24 cellular contexts compared by ENCODE assay signal in genomic region chr2:46015671-46016070, GRCh38.
DNase-seq lines count a peak whose midpoint lies in the region; ATAC-seq and TF ChIP-seq lines count a peak whose summit lies in the region.
"Had no signal": no experiment of that assay in that cellular context is flagged by ENCODE, and none has a peak within 500 bp of the region (broad histone marks: within the 10 kb centered on the region; RNA-seq: fewer than 3 reads in every experiment).

No MANE protein-coding gene starts in this region.

- no peak for DNase-seq in left ventricle myocardium inferior
- no peak for DNase-seq in left cardiac atrium
- DNase-seq in brain microvascular endothelial cell: no peak
- DNase-seq in mesothelial cell of epicardium (ENCODE audit: low spot score in 2 of 2, unreplicated experiment in 2 of 2): no peak
- no peak for DNase-seq in thyroid gland
- no peak for DNase-seq in NCI-H1092 treated with DMSO at 0.1 percent for 48 hours (lab: John Stamatoyannopoulos, UW)
- DNase-seq in NCI-H1436 treated with DMSO at 0.1 percent for 48 hours (lab: John Stamatoyannopoulos, UW): no peak
- DNase-seq in DMS153 treated with DMSO at 0.1 percent for 48 hours (lab: John Stamatoyannopoulos, UW; ENCODE audit: unreplicated experiment): no peak
- DNase-seq: activated CD8-positive, alpha-beta T cell treated with anti-CD3 and anti-CD28 coated beads, Interleukin-2, amount 10 ng/mL, durations not matched to agents 7 days and 5 days; activated naive CD8-positive, alpha-beta T cell treated with anti-CD3 and anti-CD28 coated beads, Interleukin-2, amount 10 ng/mL, durations not matched to agents 7 days and 5 days; CD4-positive, CD25-positive, alpha-beta regulatory T cell; cortex of kidney; DMS53; lower lobe of right lung; MG63; naive thymus-derived CD8-positive, alpha-beta T cell; NCI-H2029; NCI-H510A treated with DMSO at 0.1 percent for 48 hours; stimulated activated naive CD4-positive, alpha-beta T cell treated with Interleukin-2 at 50 U/mL for 16 hours; T-helper 17 cell; WERI-Rb-1 had no signal

- no peak for ATAC-seq in left cardiac atrium
- ATAC-seq: activated CD8-positive, alpha-beta T cell treated with anti-CD3 and anti-CD28 coated beads, Interleukin-2, amount 10 ng/mL, durations not matched to agents 7 days and 5 days; gastroesophageal sphincter; lower lobe of right lung; naive thymus-derived CD8-positive, alpha-beta T cell; T-helper 17 cell had no signal

- H3K9me3 ChIP-seq in left ventricle myocardium inferior (replicated peaks): no peaks in the 10 kb centered on the region
- H3K9me3 ChIP-seq in thyroid gland: no peaks in the 10 kb centered on the region
- H3K9me3 ChIP-seq: gastroesophageal sphincter, lower lobe of right lung, MG63 had no signal

- H3K4me3 Mint-ChIP-seq in mesothelial cell of epicardium: no peak overlapping the region
- H3K4me3 Mint-ChIP-seq: activated CD8-positive, alpha-beta T cell treated with anti-CD3 and anti-CD28 coated beads, Interleukin-2, amount 10 ng/mL, durations not matched to agents 7 days and 5 days; activated naive CD8-positive, alpha-beta T cell treated with anti-CD3 and anti-CD28 coated beads, Interleukin-2, amount 10 ng/mL, durations not matched to agents 7 days and 5 days; activated T-helper 1 cell treated with anti-CD3 and anti-CD28 coated beads, Interleukin-12 subunit alpha, Interleukin-12 subunit beta, Interleukin-2, Interleukin-4 antibody, amounts not matched to agents 30 ng/mL and 10 ng/mL and 1 ng/mL, durations not matched to agents 14 hours and 24 hours and 36 hours; brain; CD4-positive, CD25-positive, alpha-beta regulatory T cell; naive thymus-derived CD8-positive, alpha-beta T cell; T-helper 17 cell had no signal

- intact Hi-C loops in left ventricle myocardium inferior (cut with micrococcal nuclease) (loop anchor here (10.0 kb wide), 1 partner anchor 349 kb away; no protein-coding TSS in a partner anchor), left cardiac atrium (cut with DNase I) (no loop called here), thyroid gland (cut with DNase I) (loop anchor here (10.0 kb wide), 1 partner anchor 349 kb away; no protein-coding TSS in a partner anchor)

- peaks cover 31% of the 10 kb centered on the region for H3K4me1 ChIP-seq in left ventricle myocardium inferior
- peaks cover 9 to 15% of the 10 kb centered on the region in 2 donors for H3K4me1 ChIP-seq in thyroid gland

- TF ChIP-seq CTCF in left ventricle myocardium inferior (IDR thresholded peaks at IDR 0.05; ENCODE audit: borderline replicate concordance) (no peak), brain microvascular endothelial cell (IDR thresholded peaks at IDR 0.05; ENCODE audit: low read depth, low read length, missing control alignments) (no peak), mesothelial cell of epicardium (IDR thresholded peaks at IDR 0.05; ENCODE audit: unreplicated experiment) (no peak), thyroid gland (IDR thresholded peaks at IDR 0.05) (no peak)

- peaks cover 19% of the 10 kb centered on the region for H3K4me1 Mint-ChIP-seq in mesothelial cell of epicardium
- H3K4me1 Mint-ChIP-seq: naive thymus-derived CD8-positive, alpha-beta T cell had no signal

- WGBS in thyroid gland, 2 donors: 47 to 55% methylated on average over 7 of the region's 7 CpGs

- peaks cover 3% of the 10 kb centered on the region for H3K9me3 Mint-ChIP-seq in mesothelial cell of epicardium
- H3K9me3 Mint-ChIP-seq: activated T-helper 1 cell treated with anti-CD3 and anti-CD28 coated beads, Interleukin-12 subunit alpha, Interleukin-12 subunit beta, Interleukin-2, Interleukin-4 antibody, amounts not matched to agents 30 ng/mL and 10 ng/mL and 1 ng/mL, durations not matched to agents 14 hours and 24 hours and 36 hours; brain; CD4-positive, CD25-positive, alpha-beta regulatory T cell; naive thymus-derived CD8-positive, alpha-beta T cell had no signal

- H3K36me3 Mint-ChIP-seq in mesothelial cell of epicardium: peaks cover 11% of the 10 kb centered on the region

- no peak overlapping the region for H3K4me3 ChIP-seq in left ventricle myocardium inferior
- H3K4me3 ChIP-seq in brain microvascular endothelial cell (ENCODE audit: low read depth, low read length): no peak overlapping the region
- H3K4me3 ChIP-seq in thyroid gland (replicated peaks in 1 of 3): no peak overlapping the region
- H3K4me3 ChIP-seq: gastroesophageal sphincter, lower lobe of right lung, MG63 had no signal

- H3K36me3 ChIP-seq in left ventricle myocardium inferior (peaks cover 16% of the 10 kb centered on the region), brain microvascular endothelial cell (replicated peaks) (no peaks in the 10 kb centered on the region), thyroid gland (no peaks in the 10 kb centered on the region)
- H3K36me3 ChIP-seq: WERI-Rb-1 had no signal

- H3K27ac ChIP-seq in left ventricle myocardium inferior (replicated peaks): peak overlapping the region; percentile 60
- peak overlapping the region; percentile 46 for H3K27ac ChIP-seq in brain microvascular endothelial cell
- H3K27ac ChIP-seq in thyroid gland: peak overlapping the region; percentile 7 to 62 (median 41)
- H3K27ac ChIP-seq: WERI-Rb-1 had no signal

- TF ChIP-seq POLR2A in thyroid gland (IDR thresholded peaks at IDR 0.05): no peak

- in situ Hi-C loops in brain microvascular endothelial cell (cut with HindIII; ENCODE audit: low pct_ligation_motif_present, low sequenced_read_pairs): no loop called here

- H3K27ac Mint-ChIP-seq in mesothelial cell of epicardium: peak overlapping the region; percentile 47
- H3K27ac Mint-ChIP-seq: activated CD8-positive, alpha-beta T cell treated with anti-CD3 and anti-CD28 coated beads, Interleukin-2, amount 10 ng/mL, durations not matched to agents 7 days and 5 days; activated naive CD8-positive, alpha-beta T cell treated with anti-CD3 and anti-CD28 coated beads, Interleukin-2, amount 10 ng/mL, durations not matched to agents 7 days and 5 days; activated T-helper 1 cell treated with anti-CD3 and anti-CD28 coated beads, Interleukin-12 subunit alpha, Interleukin-12 subunit beta, Interleukin-2, Interleukin-4 antibody, amounts not matched to agents 30 ng/mL and 10 ng/mL and 1 ng/mL, durations not matched to agents 14 hours and 24 hours and 36 hours; naive thymus-derived CD8-positive, alpha-beta T cell; T-helper 17 cell had no signal

- H3K27me3 Mint-ChIP-seq in mesothelial cell of epicardium (ENCODE audit: low read depth): no peaks in the 10 kb centered on the region
- H3K27me3 Mint-ChIP-seq: activated naive CD8-positive, alpha-beta T cell treated with anti-CD3 and anti-CD28 coated beads, Interleukin-2, amount 10 ng/mL, durations not matched to agents 7 days and 5 days; brain; naive thymus-derived CD8-positive, alpha-beta T cell; T-helper 17 cell had no signal

- no peaks in the 10 kb centered on the region for H3K27me3 ChIP-seq in left ventricle myocardium inferior (ENCODE audit: low read depth)
- no peaks in the 10 kb centered on the region for H3K27me3 ChIP-seq in brain microvascular endothelial cell (replicated peaks)
- no peaks in the 10 kb centered on the region for H3K27me3 ChIP-seq in thyroid gland
- H3K27me3 ChIP-seq: gastroesophageal sphincter, MG63 had no signal

Comparison
In these comparisons a context has a peak if more than half of its experiments do, and no peak if none do; other contexts are left out.
1. intact Hi-C loops: an anchor here in left ventricle myocardium inferior (10.0 kb wide) and thyroid gland (10.0 kb wide); none called in left cardiac atrium.